ENCODE assay signal across 1 cellular context in genomic region chr3:192042116-192042515, GRCh38.
TF ChIP-seq lines count a peak whose summit lies in the region.

No MANE protein-coding gene starts in this region.

TF ChIP-seq in GM12878, 131 proteins besides CTCF, POLR2A, EP300 and RAD21 (continued from another document and continues in another):
- TF ChIP-seq, protein P1, sequence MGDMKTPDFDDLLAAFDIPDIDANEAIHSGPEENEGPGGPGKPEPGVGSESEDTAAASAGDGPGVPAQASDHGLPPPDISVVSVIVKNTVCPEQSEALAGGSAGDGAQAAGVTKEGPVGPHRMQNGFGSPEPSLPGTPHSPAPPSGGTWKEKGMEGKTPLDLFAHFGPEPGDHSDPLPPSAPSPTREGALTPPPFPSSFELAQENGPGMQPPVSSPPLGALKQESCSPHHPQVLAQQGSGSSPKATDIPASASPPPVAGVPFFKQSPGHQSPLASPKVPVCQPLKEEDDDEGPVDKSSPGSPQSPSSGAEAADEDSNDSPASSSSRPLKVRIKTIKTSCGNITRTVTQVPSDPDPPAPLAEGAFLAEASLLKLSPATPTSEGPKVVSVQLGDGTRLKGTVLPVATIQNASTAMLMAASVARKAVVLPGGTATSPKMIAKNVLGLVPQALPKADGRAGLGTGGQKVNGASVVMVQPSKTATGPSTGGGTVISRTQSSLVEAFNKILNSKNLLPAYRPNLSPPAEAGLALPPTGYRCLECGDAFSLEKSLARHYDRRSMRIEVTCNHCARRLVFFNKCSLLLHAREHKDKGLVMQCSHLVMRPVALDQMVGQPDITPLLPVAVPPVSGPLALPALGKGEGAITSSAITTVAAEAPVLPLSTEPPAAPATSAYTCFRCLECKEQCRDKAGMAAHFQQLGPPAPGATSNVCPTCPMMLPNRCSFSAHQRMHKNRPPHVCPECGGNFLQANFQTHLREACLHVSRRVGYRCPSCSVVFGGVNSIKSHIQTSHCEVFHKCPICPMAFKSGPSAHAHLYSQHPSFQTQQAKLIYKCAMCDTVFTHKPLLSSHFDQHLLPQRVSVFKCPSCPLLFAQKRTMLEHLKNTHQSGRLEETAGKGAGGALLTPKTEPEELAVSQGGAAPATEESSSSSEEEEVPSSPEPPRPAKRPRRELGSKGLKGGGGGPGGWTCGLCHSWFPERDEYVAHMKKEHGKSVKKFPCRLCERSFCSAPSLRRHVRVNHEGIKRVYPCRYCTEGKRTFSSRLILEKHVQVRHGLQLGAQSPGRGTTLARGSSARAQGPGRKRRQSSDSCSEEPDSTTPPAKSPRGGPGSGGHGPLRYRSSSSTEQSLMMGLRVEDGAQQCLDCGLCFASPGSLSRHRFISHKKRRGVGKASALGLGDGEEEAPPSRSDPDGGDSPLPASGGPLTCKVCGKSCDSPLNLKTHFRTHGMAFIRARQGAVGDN (IDR thresholded peaks at IDR 0.05): no peak
- TF ChIP-seq BACH1 (IDR thresholded peaks at IDR 0.05; ENCODE audit: borderline replicate concordance) (no peak; the same call in 1 of the 2 replicates), BRCA1 (IDR thresholded peaks at IDR 0.05; ENCODE audit: low read depth, low read length) (no peak), HDAC6 (IDR thresholded peaks at IDR 0.05; ENCODE audit: unreplicated experiment) (no peak), CHD1 (IDR thresholded peaks at IDR 0.05; ENCODE audit: low read depth, low read length) (no peak), NFYA (IDR thresholded peaks at IDR 0.05; ENCODE audit: borderline replicate concordance, low read depth, low read length) (no peak), HDAC2 (IDR thresholded peaks at IDR 0.05) (no peak), RB1 (IDR thresholded peaks at IDR 0.05; ENCODE audit: borderline replicate concordance) (no peak), IKZF1 (conservative IDR thresholded peaks at IDR 0.05) (peak; percentile 75), SREBF1 (IDR thresholded peaks at IDR 0.05; ENCODE audit: low read length) (no peak), CHD4 (IDR thresholded peaks at IDR 0.05) (0 out of 2 replicates have a peak, but pooled peaks have one; percentile 21), PAX8 (IDR thresholded peaks at IDR 0.05) (no peak), STAT3 (IDR thresholded peaks at IDR 0.05; ENCODE audit: low read depth, low read length) (0 out of 2 replicates have a peak, but pooled peaks have one; percentile 52), ZBED1 (IDR thresholded peaks at IDR 0.05; ENCODE audit: borderline replicate concordance) (no peak), ZNF622 (IDR thresholded peaks at IDR 0.05) (no peak), IRF4 (IDR thresholded peaks at IDR 0.05; ENCODE audit: low read depth, low read length) (peak; percentile 85), ASH2L (IDR thresholded peaks at IDR 0.05; ENCODE audit: borderline replicate concordance, low read depth) (no peak), HCFC1 (IDR thresholded peaks at IDR 0.05; ENCODE audit: low read length) (no peak), ZNF274 (IDR thresholded peaks at IDR 0.05; ENCODE audit: insufficient read depth, insufficient read length) (no peak), SIN3A (IDR thresholded peaks at IDR 0.05; ENCODE audit: low read depth, low read length) (no peak), GABPA (IDR thresholded peaks at IDR 0.05; ENCODE audit: low read depth) (peak; percentile 38; the same call in 1 of the 2 replicates), ZNF384 (IDR thresholded peaks at IDR 0.05; ENCODE audit: borderline replicate concordance, low read depth, low read length) (no peak), TCF7 (IDR thresholded peaks at IDR 0.05; ENCODE audit: borderline replicate concordance) (no peak), MTA3 (IDR thresholded peaks at IDR 0.05; ENCODE audit: borderline replicate concordance, low read length) (peak; percentile 79; the same call in 1 of the 2 replicates), ESRRA (IDR thresholded peaks at IDR 0.05; ENCODE audit: low read length) (no peak), SIX5 (IDR thresholded peaks at IDR 0.05; ENCODE audit: low read depth, low read length, severe bottlenecking) (no peak), KLF5 (IDR thresholded peaks at IDR 0.05; ENCODE audit: partially characterized antibody) (no peak), TCF12 (IDR thresholded peaks at IDR 0.05; ENCODE audit: low read depth, low read length) (peak; percentile 77), FOS (IDR thresholded peaks at IDR 0.05; ENCODE audit: borderline replicate concordance, extremely low read depth, insufficient read length) (no peak), FOXM1 (IDR thresholded peaks at IDR 0.05; ENCODE audit: low read depth, low read length) (peak; percentile 79), SRF (IDR thresholded peaks at IDR 0.05; ENCODE audit: low read depth in 2 of 2, low read length in 2 of 2) (no peak), RELB (IDR thresholded peaks at IDR 0.05; ENCODE audit: low read depth) (peak; percentile 79), WRNIP1 (IDR thresholded peaks at IDR 0.05; ENCODE audit: borderline replicate concordance, low read depth, low read length) (no peak), JUNB (IDR thresholded peaks at IDR 0.05) (peak; percentile 64), MAX (IDR thresholded peaks at IDR 0.05; ENCODE audit: low read depth, low read length) (no peak), SPI1 (IDR thresholded peaks at IDR 0.05; ENCODE audit: borderline replicate concordance, insufficient read depth, low read depth, low read length) (peak; percentile 96), BCL3 (IDR thresholded peaks at IDR 0.05; ENCODE audit: borderline replicate concordance, insufficient read depth, low read depth, low read length, poor library complexity, severe bottlenecking) (no peak), NR2C2 (IDR thresholded peaks at IDR 0.05; ENCODE audit: borderline replicate concordance, control insufficient read depth, insufficient read length, low read depth) (no peak), MYC (IDR thresholded peaks at IDR 0.05; ENCODE audit: insufficient read depth, insufficient read length, insufficient replicate concordance, low read length, severe bottlenecking) (no peak), SMAD1 (IDR thresholded peaks at IDR 0.05; ENCODE audit: low read depth, partially characterized antibody) (no peak), RUNX3 (IDR thresholded peaks at IDR 0.05; ENCODE audit: low read length) (peak; percentile 66), RFX5 (IDR thresholded peaks at IDR 0.05; ENCODE audit: low read depth, low read length) (no peak), KAT2A (conservative IDR thresholded peaks at IDR 0.05; ENCODE audit: control insufficient read depth, low read depth, low read length) (no peak)
- TF ChIP-seq, protein P2, sequence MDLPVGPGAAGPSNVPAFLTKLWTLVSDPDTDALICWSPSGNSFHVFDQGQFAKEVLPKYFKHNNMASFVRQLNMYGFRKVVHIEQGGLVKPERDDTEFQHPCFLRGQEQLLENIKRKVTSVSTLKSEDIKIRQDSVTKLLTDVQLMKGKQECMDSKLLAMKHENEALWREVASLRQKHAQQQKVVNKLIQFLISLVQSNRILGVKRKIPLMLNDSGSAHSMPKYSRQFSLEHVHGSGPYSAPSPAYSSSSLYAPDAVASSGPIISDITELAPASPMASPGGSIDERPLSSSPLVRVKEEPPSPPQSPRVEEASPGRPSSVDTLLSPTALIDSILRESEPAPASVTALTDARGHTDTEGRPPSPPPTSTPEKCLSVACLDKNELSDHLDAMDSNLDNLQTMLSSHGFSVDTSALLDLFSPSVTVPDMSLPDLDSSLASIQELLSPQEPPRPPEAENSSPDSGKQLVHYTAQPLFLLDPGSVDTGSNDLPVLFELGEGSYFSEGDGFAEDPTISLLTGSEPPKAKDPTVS (IDR thresholded peaks at IDR 0.05; ENCODE audit: low read depth, low read length): no peak
- TF ChIP-seq, protein P3, sequence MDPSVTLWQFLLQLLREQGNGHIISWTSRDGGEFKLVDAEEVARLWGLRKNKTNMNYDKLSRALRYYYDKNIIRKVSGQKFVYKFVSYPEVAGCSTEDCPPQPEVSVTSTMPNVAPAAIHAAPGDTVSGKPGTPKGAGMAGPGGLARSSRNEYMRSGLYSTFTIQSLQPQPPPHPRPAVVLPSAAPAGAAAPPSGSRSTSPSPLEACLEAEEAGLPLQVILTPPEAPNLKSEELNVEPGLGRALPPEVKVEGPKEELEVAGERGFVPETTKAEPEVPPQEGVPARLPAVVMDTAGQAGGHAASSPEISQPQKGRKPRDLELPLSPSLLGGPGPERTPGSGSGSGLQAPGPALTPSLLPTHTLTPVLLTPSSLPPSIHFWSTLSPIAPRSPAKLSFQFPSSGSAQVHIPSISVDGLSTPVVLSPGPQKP (IDR thresholded peaks at IDR 0.05; ENCODE audit: low read depth, low read length): no peak
- TF ChIP-seq, protein P4, sequence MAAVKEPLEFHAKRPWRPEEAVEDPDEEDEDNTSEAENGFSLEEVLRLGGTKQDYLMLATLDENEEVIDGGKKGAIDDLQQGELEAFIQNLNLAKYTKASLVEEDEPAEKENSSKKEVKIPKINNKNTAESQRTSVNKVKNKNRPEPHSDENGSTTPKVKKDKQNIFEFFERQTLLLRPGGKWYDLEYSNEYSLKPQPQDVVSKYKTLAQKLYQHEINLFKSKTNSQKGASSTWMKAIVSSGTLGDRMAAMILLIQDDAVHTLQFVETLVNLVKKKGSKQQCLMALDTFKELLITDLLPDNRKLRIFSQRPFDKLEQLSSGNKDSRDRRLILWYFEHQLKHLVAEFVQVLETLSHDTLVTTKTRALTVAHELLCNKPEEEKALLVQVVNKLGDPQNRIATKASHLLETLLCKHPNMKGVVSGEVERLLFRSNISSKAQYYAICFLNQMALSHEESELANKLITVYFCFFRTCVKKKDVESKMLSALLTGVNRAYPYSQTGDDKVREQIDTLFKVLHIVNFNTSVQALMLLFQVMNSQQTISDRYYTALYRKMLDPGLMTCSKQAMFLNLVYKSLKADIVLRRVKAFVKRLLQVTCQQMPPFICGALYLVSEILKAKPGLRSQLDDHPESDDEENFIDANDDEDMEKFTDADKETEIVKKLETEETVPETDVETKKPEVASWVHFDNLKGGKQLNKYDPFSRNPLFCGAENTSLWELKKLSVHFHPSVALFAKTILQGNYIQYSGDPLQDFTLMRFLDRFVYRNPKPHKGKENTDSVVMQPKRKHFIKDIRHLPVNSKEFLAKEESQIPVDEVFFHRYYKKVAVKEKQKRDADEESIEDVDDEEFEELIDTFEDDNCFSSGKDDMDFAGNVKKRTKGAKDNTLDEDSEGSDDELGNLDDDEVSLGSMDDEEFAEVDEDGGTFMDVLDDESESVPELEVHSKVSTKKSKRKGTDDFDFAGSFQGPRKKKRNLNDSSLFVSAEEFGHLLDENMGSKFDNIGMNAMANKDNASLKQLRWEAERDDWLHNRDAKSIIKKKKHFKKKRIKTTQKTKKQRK (IDR thresholded peaks at IDR 0.05; ENCODE audit: low read depth, low read length): no peak
- TF ChIP-seq, protein P5, sequence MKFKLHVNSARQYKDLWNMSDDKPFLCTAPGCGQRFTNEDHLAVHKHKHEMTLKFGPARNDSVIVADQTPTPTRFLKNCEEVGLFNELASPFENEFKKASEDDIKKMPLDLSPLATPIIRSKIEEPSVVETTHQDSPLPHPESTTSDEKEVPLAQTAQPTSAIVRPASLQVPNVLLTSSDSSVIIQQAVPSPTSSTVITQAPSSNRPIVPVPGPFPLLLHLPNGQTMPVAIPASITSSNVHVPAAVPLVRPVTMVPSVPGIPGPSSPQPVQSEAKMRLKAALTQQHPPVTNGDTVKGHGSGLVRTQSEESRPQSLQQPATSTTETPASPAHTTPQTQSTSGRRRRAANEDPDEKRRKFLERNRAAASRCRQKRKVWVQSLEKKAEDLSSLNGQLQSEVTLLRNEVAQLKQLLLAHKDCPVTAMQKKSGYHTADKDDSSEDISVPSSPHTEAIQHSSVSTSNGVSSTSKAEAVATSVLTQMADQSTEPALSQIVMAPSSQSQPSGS (IDR thresholded peaks at IDR 0.05; ENCODE audit: low read length): peak; percentile 89
- TF ChIP-seq, protein P6, sequence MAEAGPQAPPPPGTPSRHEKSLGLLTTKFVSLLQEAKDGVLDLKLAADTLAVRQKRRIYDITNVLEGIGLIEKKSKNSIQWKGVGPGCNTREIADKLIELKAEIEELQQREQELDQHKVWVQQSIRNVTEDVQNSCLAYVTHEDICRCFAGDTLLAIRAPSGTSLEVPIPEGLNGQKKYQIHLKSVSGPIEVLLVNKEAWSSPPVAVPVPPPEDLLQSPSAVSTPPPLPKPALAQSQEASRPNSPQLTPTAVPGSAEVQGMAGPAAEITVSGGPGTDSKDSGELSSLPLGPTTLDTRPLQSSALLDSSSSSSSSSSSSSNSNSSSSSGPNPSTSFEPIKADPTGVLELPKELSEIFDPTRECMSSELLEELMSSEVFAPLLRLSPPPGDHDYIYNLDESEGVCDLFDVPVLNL (IDR thresholded peaks at IDR 0.05; ENCODE audit: low read depth, low read length): no peak
